ENCODE assay signal across 8 cellular contexts in genomic region chr12:78864483-78865296, GRCh38. TPM values are rescaled to one million over a fixed set of nuclear protein-coding genes. Genes with fewer than 3 reads are reported as not detected.
A peak's percentile ranks its signal among the peaks of the same experiment; 100 is the strongest.
DNase-seq lines count a peak whose midpoint lies in the region; ATAC-seq, FAIRE-seq and TF ChIP-seq lines count a peak whose summit lies in the region.

SYT1 (plus strand) TSS chr12:78864774.

- H3K4me1 ChIP-seq in BLaER1 = peaks cover 54% of the 10 kb centered on the region
- peaks cover 0 to 4% (median 0%) of the 10 kb centered on the region in 3 donors for H3K4me1 ChIP-seq in pancreas

- no peak within 1 kb of the TSS for H3K27ac Mint-ChIP-seq in activated T-helper 1 cell treated with anti-CD3 and anti-CD28 coated beads, Interleukin-12 subunit alpha, Interleukin-12 subunit beta, Interleukin-2, Interleukin-4 antibody, amounts not matched to agents 30 ng/mL and 10 ng/mL and 1 ng/mL, durations not matched to agents 14 hours and 24 hours and 36 hours
- no peak within 1 kb of the TSS for H3K27ac Mint-ChIP-seq in activated naive CD4-positive, alpha-beta T cell treated with anti-CD3 and anti-CD28 coated beads, Interleukin-2, amount 50 U/mL, for 72 hours

- no peaks in the 10 kb centered on the region for H3K36me3 ChIP-seq in BLaER1
- no peaks in the 10 kb centered on the region for H3K36me3 ChIP-seq in pancreas

- DNase-seq in NCI-H128 (lab: John Stamatoyannopoulos, UW; ENCODE audit: unreplicated experiment) = peak; percentile 93
- no peak for DNase-seq in activated T-helper 1 cell treated with anti-CD3 and anti-CD28 coated beads, Interleukin-12 subunit alpha, Interleukin-12 subunit beta, Interleukin-2, Interleukin-4 antibody, amounts not matched to agents 30 ng/mL and 10 ng/mL and 1 ng/mL, durations not matched to agents 14 hours and 24 hours and 36 hours (ENCODE audit: low spot score)
- DNase-seq in head of caudate nucleus = peak; percentile 60 to 95 (median 83)
- DNase-seq in pancreas = peak in 4 of 6 donors; percentile 12 to 65 (median 36)
- no peak for DNase-seq in activated naive CD4-positive, alpha-beta T cell treated with anti-CD3 and anti-CD28 coated beads, Interleukin-2, amount 50 U/mL, for 72 hours (ENCODE audit: low spot score in 2 of 2)
- no peak for DNase-seq in T-helper 1 cell

- H3K9me3 Mint-ChIP-seq in activated T-helper 1 cell treated with anti-CD3 and anti-CD28 coated beads, Interleukin-12 subunit alpha, Interleukin-12 subunit beta, Interleukin-2, Interleukin-4 antibody, amounts not matched to agents 30 ng/mL and 10 ng/mL and 1 ng/mL, durations not matched to agents 14 hours and 24 hours and 36 hours = no peaks in the 10 kb centered on the region
- H3K9me3 Mint-ChIP-seq in activated naive CD4-positive, alpha-beta T cell treated with anti-CD3 and anti-CD28 coated beads, Interleukin-2, amount 50 U/mL, for 72 hours = no peaks in the 10 kb centered on the region

- peak; percentile 27 for ATAC-seq in GM21390 (IDR thresholded peaks at IDR 0.05; ENCODE audit: unreplicated experiment)
- peak; percentile 16 to 55 (median 48) for ATAC-seq in pancreas
- ATAC-seq in activated naive CD4-positive, alpha-beta T cell treated with anti-CD3 and anti-CD28 coated beads, Interleukin-2, amount 50 U/mL, for 72 hours = no peak

- H3K27ac ChIP-seq in BLaER1 = peak within 1 kb of the TSS; percentile 76
- no peak within 1 kb of the TSS for H3K27ac ChIP-seq in pancreas

- peak within 1 kb of the TSS; percentile 77 for H3K4me2 ChIP-seq in BLaER1

- H3K9ac ChIP-seq in BLaER1 = peak within 1 kb of the TSS; percentile 82

- H3K4me3 ChIP-seq in BLaER1 (peak within 1 kb of the TSS; percentile 91), pancreas (peak within 1 kb of the TSS; percentile 14 to 49 (median 28))

- no peaks in the 10 kb centered on the region for H3K4me1 Mint-ChIP-seq in activated T-helper 1 cell treated with anti-CD3 and anti-CD28 coated beads, Interleukin-12 subunit alpha, Interleukin-12 subunit beta, Interleukin-2, Interleukin-4 antibody, amounts not matched to agents 30 ng/mL and 10 ng/mL and 1 ng/mL, durations not matched to agents 14 hours and 24 hours and 36 hours (ENCODE audit: low read depth)

- H3K27me3 Mint-ChIP-seq in activated T-helper 1 cell treated with anti-CD3 and anti-CD28 coated beads, Interleukin-12 subunit alpha, Interleukin-12 subunit beta, Interleukin-2, Interleukin-4 antibody, amounts not matched to agents 30 ng/mL and 10 ng/mL and 1 ng/mL, durations not matched to agents 14 hours and 24 hours and 36 hours (ENCODE audit: insufficient read depth) = peaks cover 21% of the 10 kb centered on the region

- no peak for TF ChIP-seq CTCF in pancreas (IDR thresholded peaks at IDR 0.05)

- H3K9me3 ChIP-seq in BLaER1 (no peaks in the 10 kb centered on the region), pancreas (no peaks in the 10 kb centered on the region)

- H3K27me3 ChIP-seq in BLaER1 (no peaks in the 10 kb centered on the region), pancreas (no peaks in the 10 kb centered on the region)

- peak within 1 kb of the TSS; percentile 37 for H3K4me3 Mint-ChIP-seq in activated T-helper 1 cell treated with anti-CD3 and anti-CD28 coated beads, Interleukin-12 subunit alpha, Interleukin-12 subunit beta, Interleukin-2, Interleukin-4 antibody, amounts not matched to agents 30 ng/mL and 10 ng/mL and 1 ng/mL, durations not matched to agents 14 hours and 24 hours and 36 hours

- no peaks in the 10 kb centered on the region for H3K36me3 Mint-ChIP-seq in activated T-helper 1 cell treated with anti-CD3 and anti-CD28 coated beads, Interleukin-12 subunit alpha, Interleukin-12 subunit beta, Interleukin-2, Interleukin-4 antibody, amounts not matched to agents 30 ng/mL and 10 ng/mL and 1 ng/mL, durations not matched to agents 14 hours and 24 hours and 36 hours (ENCODE audit: low read depth)
- H3K36me3 Mint-ChIP-seq in activated naive CD4-positive, alpha-beta T cell treated with anti-CD3 and anti-CD28 coated beads, Interleukin-2, amount 50 U/mL, for 72 hours = peaks cover 6 to 9% of the 10 kb centered on the region in 2 donors

- no peak for FAIRE-seq in pancreas (lab: Jason Lieb, UNC)

- WGBS in pancreas, 2 donors = 3% methylated on average over 34 to 44 of the region's 45 CpGs

- H4K20me1 ChIP-seq in BLaER1 = peaks cover 1% of the 10 kb centered on the region; the same call in 1 of the 2 replicates

- intact Hi-C loops in activated T-helper 1 cell treated with anti-CD3 and anti-CD28 coated beads, Interleukin-12 subunit alpha, Interleukin-12 subunit beta, Interleukin-2, Interleukin-4 antibody, amounts not matched to agents 30 ng/mL and 10 ng/mL and 1 ng/mL, durations not matched to agents 14 hours and 24 hours and 36 hours (cut with micrococcal nuclease) = no loop called here
- intact Hi-C loops in head of caudate nucleus (cut with DNase I) (no loop called here), pancreas (cut with DNase I) (no loop called here)

RNA-seq across cellular contexts. Expression of gene SYT1, which starts in this region (rescaled TPM):
- not detected in 2 replicates for total RNA-seq in activated T-helper 1 cell treated with anti-CD3 and anti-CD28 coated beads, Interleukin-12 subunit alpha, Interleukin-12 subunit beta, Interleukin-2, Interleukin-4 antibody, amounts not matched to agents 30 ng/mL and 10 ng/mL and 1 ng/mL, durations not matched to agents 14 hours and 24 hours and 36 hours
- under 1 TPM; 0.16 to 0.64 (median 0.26) TPM for total RNA-seq in pancreas
- polyA plus RNA-seq in pancreas = 1 to 10 TPM in 1 of 2 donors, under 1 TPM in 1; 0.19 to 1.2 TPM
- not detected for total RNA-seq in activated naive CD4-positive, alpha-beta T cell treated with anti-CD3 and anti-CD28 coated beads, Interleukin-2, amount 50 U/mL, for 72 hours

Comparison
In these comparisons a context has a peak if more than half of its experiments do, and no peak if none do; other contexts are left out.
1. ATAC-seq: peak in GM21390 (single experiment) and pancreas (4 of 4); none in activated naive CD4-positive, alpha-beta T cell treated with anti-CD3 and anti-CD28 coated beads, Interleukin-2, amount 50 U/mL, for 72 hours (0 of 2).
2. DNase-seq: peak in NCI-H128 (single experiment), head of caudate nucleus (42 of 42) and pancreas (4 of 6); none in activated T-helper 1 cell treated with anti-CD3 and anti-CD28 coated beads, Interleukin-12 subunit alpha, Interleukin-12 subunit beta, Interleukin-2, Interleukin-4 antibody, amounts not matched to agents 30 ng/mL and 10 ng/mL and 1 ng/mL, durations not matched to agents 14 hours and 24 hours and 36 hours (single experiment), activated naive CD4-positive, alpha-beta T cell treated with anti-CD3 and anti-CD28 coated beads, Interleukin-2, amount 50 U/mL, for 72 hours (0 of 2) and T-helper 1 cell (0 of 5).